Comparison of ENCODE assay signal across 1 cellular context in genomic region chr6:6547111-6547879, GRCh38.
TF ChIP-seq lines count a peak whose summit lies in the region.

No MANE protein-coding gene starts in this region.

TF ChIP-seq in endothelial cell of umbilical vein, 7 proteins besides CTCF, POLR2A, EP300 and RAD21 (continued from another document):
- TF ChIP-seq, protein P1, sequence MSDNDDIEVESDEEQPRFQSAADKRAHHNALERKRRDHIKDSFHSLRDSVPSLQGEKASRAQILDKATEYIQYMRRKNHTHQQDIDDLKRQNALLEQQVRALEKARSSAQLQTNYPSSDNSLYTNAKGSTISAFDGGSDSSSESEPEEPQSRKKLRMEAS (IDR thresholded peaks at IDR 0.05; ENCODE audit: insufficient read depth, insufficient read length): no peak
- TF ChIP-seq FOS (IDR thresholded peaks at IDR 0.05; ENCODE audit: borderline replicate concordance, insufficient read depth, low read length): no peak
